Comparison of ENCODE assay signal across 8 cellular contexts in genomic region chr1:87329051-87329755, GRCh38. TPM values are rescaled to one million over a fixed set of nuclear protein-coding genes. Genes with fewer than 3 reads are reported as not detected.
DNase-seq lines count a peak whose midpoint lies in the region; ATAC-seq, FAIRE-seq and TF ChIP-seq lines count a peak whose summit lies in the region.

No MANE protein-coding gene starts in this region.

- peak overlapping the region; percentile 68 for H3K9ac ChIP-seq in OCI-LY1 (ENCODE audit: low read length)

- in situ Hi-C loops in transverse colon (cut with MboI; ENCODE audit: low pct_ligation_motif_present in 1 of 4, low pct_unique_long_range_greater_than_20kb in 1 of 4, low sequenced_read_pairs in 3 of 4): loop anchor here in 3 of 4 donors (10.0 kb wide), 1 partner anchor 626 kb away; no protein-coding TSS in a partner anchor

- POLR2A ChIA-PET in AG04449 (lab: Yijun Ruan, JAX): interaction anchor here (0.6 to 1.4 kb wide), 6 partner anchors 13 to 639 kb away, joined by 3 to 6 read pairs (median 3); no protein-coding TSS in a partner anchor

- peak overlapping the region; percentile 81 to 97 (median 94) for H3K27ac Mint-ChIP-seq in naive B cell

- H3K9me3 ChIP-seq in OCI-LY1 (ENCODE audit: low read length) (no peaks in the 10 kb centered on the region), transverse colon (no peaks in the 10 kb centered on the region)

- CTCF ChIA-PET in AG04449 (lab: Yijun Ruan, JAX): interaction anchor here (1.1 to 2.1 kb wide), 5 partner anchors 11 to 1221 kb away, joined by 3 to 15 read pairs (median 3); no protein-coding TSS in a partner anchor

- H3K4me3 ChIP-seq in AG04449 (ENCODE audit: low read depth, low read length): peak overlapping the region; percentile 71
- peak overlapping the region; percentile 80 for H3K4me3 ChIP-seq in OCI-LY1 (ENCODE audit: low read depth, low read length, poor library complexity, severe bottlenecking)
- peak overlapping the region; percentile 78 for H3K4me3 ChIP-seq in fibroblast of pulmonary artery (replicated peaks; ENCODE audit: low read depth, low read length)
- H3K4me3 ChIP-seq in transverse colon: peak overlapping the region; percentile 73 to 92 (median 80)

- peak overlapping the region; percentile 54 for H3K27ac ChIP-seq in OCI-LY1 (ENCODE audit: low read depth, low read length, poor library complexity, severe bottlenecking)
- peak overlapping the region; percentile 98 to 99 (median 99) for H3K27ac ChIP-seq in transverse colon

- H2AFZ ChIP-seq in OCI-LY1 (ENCODE audit: low read length): no peak overlapping the region

- H3K36me3 ChIP-seq in OCI-LY1 (ENCODE audit: insufficient read depth, low read length): peaks cover 17% of the 10 kb centered on the region
- no peaks in the 10 kb centered on the region for H3K36me3 ChIP-seq in transverse colon

- H3K27me3 ChIP-seq in OCI-LY1 (ENCODE audit: insufficient read depth, low read length) (no peaks in the 10 kb centered on the region), transverse colon (no peaks in the 10 kb centered on the region)

- no peak for TF ChIP-seq EP300 in transverse colon (IDR thresholded peaks at IDR 0.05; ENCODE audit: low read depth)

- no peak for TF ChIP-seq POLR2A in transverse colon (IDR thresholded peaks at IDR 0.05)

- DNase-seq in AG04449 (ENCODE audit: low read depth, low spot score): no peak
- DNase-seq in GM19239 (ENCODE audit: insufficient read length, low spot score): no peak
- DNase-seq in activated T-helper 9 cell treated with anti-CD3 and anti-CD28 coated beads, Interleukin-2, amount 50 U/mL, for 16 hours (ENCODE audit: low read depth): peak; percentile 23
- peak; percentile 63 for DNase-seq in fibroblast of pulmonary artery (ENCODE audit: low read depth)
- DNase-seq in naive B cell: peak; percentile 44
- DNase-seq in transverse colon: peak; percentile 57

- H3K27me3 Mint-ChIP-seq in naive B cell: no peaks in the 10 kb centered on the region

- H3K9me3 Mint-ChIP-seq in naive B cell: no peaks in the 10 kb centered on the region

- H3K79me2 ChIP-seq in OCI-LY1 (ENCODE audit: insufficient read depth, low read length): no peaks in the 10 kb centered on the region

- peaks cover 38 to 54% (median 48%) of the 10 kb centered on the region in 3 donors for H3K4me1 Mint-ChIP-seq in naive B cell

- H3K4me2 ChIP-seq in OCI-LY1 (ENCODE audit: low read length): peak overlapping the region; percentile 89

- H3K9me2 ChIP-seq in OCI-LY1 (ENCODE audit: low read depth, low read length): no peaks in the 10 kb centered on the region

- ATAC-seq in naive B cell (ENCODE audit: low read depth in 2 of 2) (peak in 1 of 2 donors; percentile 7), HG02798 (IDR thresholded peaks at IDR 0.05; ENCODE audit: poor library complexity, unreplicated experiment) (no peak)

- peak; percentile 81 for FAIRE-seq in GM19239 (lab: Jason Lieb, UNC)

- H3K4me1 ChIP-seq in OCI-LY1 (ENCODE audit: insufficient read depth, low read length, severe bottlenecking) (peaks cover 54% of the 10 kb centered on the region), transverse colon (peaks cover 9 to 39% (median 25%) of the 10 kb centered on the region in 4 donors)

- peak overlapping the region; percentile 82 to 99 (median 96) for H3K4me3 Mint-ChIP-seq in naive B cell

- no peaks in the 10 kb centered on the region for H4K20me1 ChIP-seq in OCI-LY1 (ENCODE audit: insufficient read depth, low read length)

- H3F3A ChIP-seq in OCI-LY1 (ENCODE audit: insufficient read depth, low read length): peaks cover 10% of the 10 kb centered on the region

- H3K36me3 Mint-ChIP-seq in naive B cell: no peaks in the 10 kb centered on the region

- intact Hi-C loops in transverse colon (cut with DNase I; ENCODE audit: low total_unique reads): loop anchor here (10.0 kb wide), 1 partner anchor 626 kb away; no protein-coding TSS in a partner anchor

- TF ChIP-seq CTCF in AG04449 (IDR thresholded peaks at IDR 0.05; ENCODE audit: insufficient read depth, low read length, missing control alignments) (no peak), OCI-LY1 (IDR thresholded peaks at IDR 0.05; ENCODE audit: low read length) (no peak), fibroblast of pulmonary artery (IDR thresholded peaks at IDR 0.05; ENCODE audit: low read length, missing control alignments) (no peak), transverse colon (IDR thresholded peaks at IDR 0.05) (no peak)

- 0 to 1% methylated on average over 14 to 36 of the region's 37 CpGs for WGBS in transverse colon (ENCODE audit: low coverage in 1 of 2), 2 donors

RNA-seq across cellular contexts. Expression of gene LMO4, which starts 0.5 kb away (rescaled TPM):
- polyA plus RNA-seq in naive B cell (ENCODE audit: low read depth in 6 of 6): 10 to 100 TPM; 11.7 to 17.5 (median 14.4) TPM
- total RNA-seq in transverse colon: 10 to 100 TPM in 3 of 4 donors, 1 to 10 TPM in 1; 8.4 to 22.4 (median 16.4) TPM

Comparison
In these comparisons a context has a peak if more than half of its experiments do, and no peak if none do; other contexts are left out.
1. DNase-seq: peak in activated T-helper 9 cell treated with anti-CD3 and anti-CD28 coated beads, Interleukin-2, amount 50 U/mL, for 16 hours (single experiment), fibroblast of pulmonary artery (single experiment), naive B cell (single experiment) and transverse colon (single experiment); none in AG04449 (single experiment) and GM19239 (single experiment).
2. Peak in every context shown above with its lines, with median percentiles within 50 percentile points of each other: H3K4me3 ChIP-seq.